In genomic region chr3:184230081-184230602, GRCh38 we compare ENCODE assay signal across 9 cellular contexts. TPM values are rescaled to one million over a fixed set of nuclear protein-coding genes. Genes with fewer than 3 reads are reported as not detected.
DNase-seq lines count a peak whose midpoint lies in the region; ATAC-seq and TF ChIP-seq lines count a peak whose summit lies in the region.
"Had no signal": no experiment of that assay in that cellular context is flagged by ENCODE, and none has a peak within 500 bp of the region (broad histone marks: within the 10 kb centered on the region; RNA-seq: fewer than 3 reads in every experiment).

No MANE protein-coding gene starts in this region.

- WGBS in mesendoderm (ENCODE audit: extremely low coverage, insufficient coverage, low lambda C conversion rate) = no CpG with 5 or more reads among the region's 61 CpGs

- H3K9me3 ChIP-seq in Karpas-422 (ENCODE audit: low read length) (no peaks in the 10 kb centered on the region), neural progenitor cell (ENCODE audit: low read depth) (no peaks in the 10 kb centered on the region)

- no peak for ATAC-seq in central memory CD8-positive, alpha-beta T cell (replicated peaks; ENCODE audit: extremely low read depth, poor library complexity, severe bottlenecking)
- ATAC-seq in HG03175 (IDR thresholded peaks at IDR 0.05; ENCODE audit: unreplicated experiment) (no peak), GM21528 (IDR thresholded peaks at IDR 0.05; ENCODE audit: low FRiP score, unreplicated experiment) (no peak)

- H3K27me3 Mint-ChIP-seq in central memory CD8-positive, alpha-beta T cell = peaks cover 64% of the 10 kb centered on the region
- peaks cover 55% of the 10 kb centered on the region for H3K27me3 Mint-ChIP-seq in neural progenitor cell (ENCODE audit: insufficient read depth, low read depth)

- H3K36me3 ChIP-seq in Karpas-422 (ENCODE audit: insufficient read depth, low read length) = no peaks in the 10 kb centered on the region
- H3K36me3 ChIP-seq in neural progenitor cell = no peaks in the 10 kb centered on the region
- H3K36me3 ChIP-seq in mesendoderm (ENCODE audit: control insufficient read depth, insufficient read depth, low read length) = no peaks in the 10 kb centered on the region

- H3K4me3 Mint-ChIP-seq in central memory CD8-positive, alpha-beta T cell = peak overlapping the region; percentile 77
- H3K4me3 Mint-ChIP-seq in neural progenitor cell = no peak overlapping the region

- H3K4me1 ChIP-seq in Karpas-422 (ENCODE audit: low read length) = peaks cover 25% of the 10 kb centered on the region
- peaks cover 4% of the 10 kb centered on the region for H3K4me1 ChIP-seq in neural progenitor cell
- no peaks in the 10 kb centered on the region for H3K4me1 ChIP-seq in mesendoderm (ENCODE audit: control insufficient read depth, low read depth, low read length)

- H3F3A ChIP-seq in neural progenitor cell (ENCODE audit: low read depth) = peaks cover 18% of the 10 kb centered on the region

- H2AFZ ChIP-seq in Karpas-422 (ENCODE audit: low read length) = peak overlapping the region; percentile 97
- H2AFZ ChIP-seq in neural progenitor cell (replicated peaks) = no peak overlapping the region

- H3K18ac ChIP-seq in mesendoderm (ENCODE audit: low read length) = no peak overlapping the region

- no peak overlapping the region for H3K4ac ChIP-seq in mesendoderm (ENCODE audit: low read depth, low read length)

- H2AK5ac ChIP-seq in mesendoderm (ENCODE audit: low read length) = no peak overlapping the region

- no peaks in the 10 kb centered on the region for H3K36me3 Mint-ChIP-seq in central memory CD8-positive, alpha-beta T cell (ENCODE audit: insufficient read depth)
- H3K36me3 Mint-ChIP-seq in neural progenitor cell = no peaks in the 10 kb centered on the region

- H2BK5ac ChIP-seq in mesendoderm (ENCODE audit: low read length) = no peak overlapping the region

- TF ChIP-seq CTCF in neural progenitor cell (IDR thresholded peaks at IDR 0.05) = no peak

- H3K27me3 ChIP-seq in Karpas-422 (ENCODE audit: low read length) = no peaks in the 10 kb centered on the region; the same call in 1 of the 2 replicates
- H3K27me3 ChIP-seq in neural progenitor cell = peaks cover 95% of the 10 kb centered on the region
- H3K27me3 ChIP-seq in mesendoderm (ENCODE audit: insufficient read depth, low read length, poor library complexity) = peaks cover 41% of the 10 kb centered on the region

- H3K27ac Mint-ChIP-seq in central memory CD8-positive, alpha-beta T cell (ENCODE audit: low read depth) = no peak overlapping the region
- no peak overlapping the region for H3K27ac Mint-ChIP-seq in neural progenitor cell
- H3K27ac Mint-ChIP-seq: dendritic cell treated with granulocyte-macrophage colony-stimulating factor and Interleukin-4, amounts not matched to agents 40 ng/mL and 50 ng/mL, for 4 days had no signal

- H3K27ac ChIP-seq in Karpas-422 (ENCODE audit: low read length) (no peak overlapping the region), neural progenitor cell (no peak overlapping the region), mesendoderm (ENCODE audit: low read depth, low read length) (no peak overlapping the region)

- H3K4me2 ChIP-seq in Karpas-422 (ENCODE audit: low read depth, low read length, poor library complexity, severe bottlenecking) = peak overlapping the region; percentile 90
- peak overlapping the region; percentile 90 for H3K4me2 ChIP-seq in neural progenitor cell
- H3K4me2 ChIP-seq in mesendoderm (ENCODE audit: low read length) = no peak overlapping the region

- H3K9me3 Mint-ChIP-seq in central memory CD8-positive, alpha-beta T cell = no peaks in the 10 kb centered on the region
- H3K9me3 Mint-ChIP-seq in neural progenitor cell = peaks cover 2% of the 10 kb centered on the region
- H3K9me3 Mint-ChIP-seq: dendritic cell treated with granulocyte-macrophage colony-stimulating factor and Interleukin-4, amounts not matched to agents 40 ng/mL and 50 ng/mL, for 4 days had no signal

- H3K9me2 ChIP-seq in Karpas-422 (replicated peaks; ENCODE audit: insufficient read depth, low read length) = no peaks in the 10 kb centered on the region

- H3K79me2 ChIP-seq in Karpas-422 (ENCODE audit: low read length) (no peaks in the 10 kb centered on the region), neural progenitor cell (ENCODE audit: low read depth) (no peaks in the 10 kb centered on the region), mesendoderm (ENCODE audit: control insufficient read depth, insufficient read depth, low read length) (no peaks in the 10 kb centered on the region)

- no peak overlapping the region for H3K23ac ChIP-seq in mesendoderm (ENCODE audit: low read length)

- no peak overlapping the region for H4K5ac ChIP-seq in mesendoderm (ENCODE audit: low read length)

- no peaks in the 10 kb centered on the region for H3K79me1 ChIP-seq in mesendoderm (ENCODE audit: low read length)

- no peak overlapping the region for H4K8ac ChIP-seq in mesendoderm (ENCODE audit: low read depth, low read length)

- peaks cover 5% of the 10 kb centered on the region; the same call in 1 of the 2 replicates for H4K20me1 ChIP-seq in Karpas-422 (ENCODE audit: insufficient read depth, low read depth, low read length)
- peaks cover 42% of the 10 kb centered on the region for H4K20me1 ChIP-seq in neural progenitor cell (ENCODE audit: low read depth)

- no peak overlapping the region for H3K56ac ChIP-seq in mesendoderm (ENCODE audit: low read length)

- H3K4me1 Mint-ChIP-seq in central memory CD8-positive, alpha-beta T cell = peaks cover 16% of the 10 kb centered on the region
- peaks cover 4% of the 10 kb centered on the region for H3K4me1 Mint-ChIP-seq in neural progenitor cell

- no peak overlapping the region for H2BK15ac ChIP-seq in mesendoderm (replicated peaks; ENCODE audit: low read depth)

- H2BK120ac ChIP-seq in mesendoderm (ENCODE audit: low read depth, low read length) = no peak overlapping the region

- H3K9ac ChIP-seq in Karpas-422 (ENCODE audit: low read length) = peak overlapping the region; percentile 69
- no peak overlapping the region for H3K9ac ChIP-seq in neural progenitor cell
- H3K9ac ChIP-seq in mesendoderm (ENCODE audit: low read length) = no peak overlapping the region

- DNase-seq in D341Med (ENCODE audit: low spot score) (peak; percentile 63), Karpas-422 (no peak), neural progenitor cell (ENCODE audit: low spot score) (peak; percentile 44), inferior parietal cortex (ENCODE audit: extremely low spot score) (no peak), mesendoderm (no peak)
- DNase-seq in central memory CD8-positive, alpha-beta T cell (ENCODE audit: low spot score in 2 of 2) = no peak

- H3K4me3 ChIP-seq in Karpas-422 (ENCODE audit: low read length) (peak overlapping the region; percentile 78), neural progenitor cell (peak overlapping the region; percentile 55), mesendoderm (ENCODE audit: low read length) (no peak overlapping the region)

RNA-seq across cellular contexts. Expression of gene VWA5B2, which starts 0.8 kb away (rescaled TPM):
- not detected in 2 replicates for total RNA-seq in Karpas-422 (2014; rRNA removed; shearing (Covaris generic); ENCODE audit: low replicate concordance)
- not detected in 2 replicates for total RNA-seq in neural progenitor cell (ENCODE audit: low replicate concordance)
- polyA plus RNA-seq in mesendoderm (2013, experiment 1 of 2) = 0.01 TPM
- polyA plus RNA-seq in mesendoderm (2013, experiment 2 of 2) = 0.03 TPM

RNA-seq across cellular contexts. Expression of gene ALG3, which starts 18.6 kb away (rescaled TPM):
- total RNA-seq in Karpas-422 (2014; rRNA removed; shearing (Covaris generic); ENCODE audit: low replicate concordance) = 80.1 and 108 TPM in 2 replicates
- 23.7 and 39.1 TPM in 2 replicates for total RNA-seq in neural progenitor cell (ENCODE audit: low replicate concordance)
- 73.2 TPM for polyA plus RNA-seq in mesendoderm (2013, experiment 1 of 2)
- polyA plus RNA-seq in mesendoderm (2013, experiment 2 of 2) = 72.2 TPM

RNA-seq across cellular contexts. Expression of gene EEF1AKMT4, which starts 19.3 kb away (rescaled TPM):
- 30.3 and 49.6 TPM in 2 replicates for total RNA-seq in Karpas-422 (2014; rRNA removed; shearing (Covaris generic); ENCODE audit: low replicate concordance)
- total RNA-seq in neural progenitor cell (ENCODE audit: low replicate concordance) = 3.7 and 6.0 TPM in 2 replicates
- polyA plus RNA-seq in mesendoderm (2013, experiment 1 of 2) = 9.7 TPM
- polyA plus RNA-seq in mesendoderm (2013, experiment 2 of 2) = 9.8 TPM

RNA-seq across cellular contexts. Expression of gene CAMK2N2, which starts 31.2 kb away (rescaled TPM):
- total RNA-seq in Karpas-422 (2014; rRNA removed; shearing (Covaris generic); ENCODE audit: low replicate concordance) = 5.0 and 9.5 TPM in 2 replicates
- total RNA-seq in neural progenitor cell (ENCODE audit: low replicate concordance) = 0.71 TPM in 1 of 2 replicates, not detected in the other
- 7.3 TPM for polyA plus RNA-seq in mesendoderm (2013, experiment 1 of 2)
- polyA plus RNA-seq in mesendoderm (2013, experiment 2 of 2) = 7.3 TPM

RNA-seq across cellular contexts. Expression of gene ABCF3, which starts 44.1 kb away (rescaled TPM):
- total RNA-seq in Karpas-422 (2014; rRNA removed; shearing (Covaris generic); ENCODE audit: low replicate concordance) = 61.6 and 62.9 TPM in 2 replicates
- total RNA-seq in neural progenitor cell (ENCODE audit: low replicate concordance) = 22.0 and 30.4 TPM in 2 replicates
- 24.7 TPM for polyA plus RNA-seq in mesendoderm (2013, experiment 1 of 2)
- polyA plus RNA-seq in mesendoderm (2013, experiment 2 of 2) = 23.8 TPM

Comparison
In these comparisons a context has a peak if more than half of its experiments do, and no peak if none do; other contexts are left out.
1. DNase-seq: peak in D341Med (single experiment) and neural progenitor cell (single experiment); none in Karpas-422 (single experiment), central memory CD8-positive, alpha-beta T cell (0 of 2), inferior parietal cortex (single experiment) and mesendoderm (single experiment).